ENCODE assay signal across 21 cellular contexts in genomic region chr14:94864421-94865195, GRCh38.
A peak's percentile ranks its signal among the peaks of the same experiment; 100 is the strongest.
DNase-seq lines count a peak whose midpoint lies in the region; ATAC-seq, FAIRE-seq and TF ChIP-seq lines count a peak whose summit lies in the region.
"Had no signal": no experiment of that assay in that cellular context is flagged by ENCODE, and none has a peak within 500 bp of the region (broad histone marks: within the 10 kb centered on the region; RNA-seq: fewer than 3 reads in every experiment).

No MANE protein-coding gene starts in this region.

- no peak overlapping the region for H2BK120ac ChIP-seq in mesendoderm (ENCODE audit: low read depth, low read length)

- H4K8ac ChIP-seq in mesendoderm (ENCODE audit: low read depth, low read length), result no peak overlapping the region

- no peak overlapping the region for H3K27ac ChIP-seq in A549
- no peak overlapping the region for H3K27ac ChIP-seq in coronary artery
- no peak overlapping the region for H3K27ac ChIP-seq in mesendoderm (ENCODE audit: low read depth, low read length)
- H3K27ac ChIP-seq: ascending aorta, esophagus muscularis mucosa, SK-N-MC, skin epidermis, vagina had no signal

- H3K4me3 Mint-ChIP-seq in Calu3 (ENCODE audit: low read depth, unreplicated experiment), result no peak overlapping the region
- H3K4me3 Mint-ChIP-seq: activated naive CD8-positive, alpha-beta T cell; CD4-positive, alpha-beta T cell; stimulated activated memory B cell treated with anti-CD40 and anti-IgM and Interleukin-4, amounts not matched to agents 10 μg/mL and 1 μg/mL and 100 μg/mL, for 72 hours had no signal

- DNase-seq in A549 (ENCODE audit: low read depth in 1 of 2, low spot score in 1 of 2), result no peak
- DNase-seq in Calu3, result peak; percentile 19
- DNase-seq in coronary artery (ENCODE audit: low spot score), result no peak
- peak; percentile 42 for DNase-seq in mesendoderm
- DNase-seq in middle frontal gyrus (ENCODE audit: extremely low spot score, low spot score), result no peak
- DNase-seq in NCI-H1930 (lab: John Stamatoyannopoulos, UW), result no peak
- DNase-seq: CD4-positive, alpha-beta T cell; DMS153; effector CD8-positive, alpha-beta T cell; midbrain; NCI-H2029; NCI-H446; T-helper 2 cell had no signal

- H3K4me1 Mint-ChIP-seq in Calu3 (ENCODE audit: low read depth, unreplicated experiment), result no peaks in the 10 kb centered on the region
- H3K4me1 Mint-ChIP-seq: stimulated activated memory B cell treated with anti-CD40 and anti-IgM and Interleukin-4, amounts not matched to agents 10 μg/mL and 1 μg/mL and 100 μg/mL, for 72 hours had no signal

- H3K9me3 Mint-ChIP-seq in Calu3 (ENCODE audit: low read depth, unreplicated experiment), result no peaks in the 10 kb centered on the region
- H3K9me3 Mint-ChIP-seq: CD4-positive, alpha-beta T cell; stimulated activated memory B cell treated with anti-CD40 and anti-IgM and Interleukin-4, amounts not matched to agents 10 μg/mL and 1 μg/mL and 100 μg/mL, for 72 hours had no signal

- H3K18ac ChIP-seq in mesendoderm (ENCODE audit: low read length), result no peak overlapping the region

- no TSS peak for BruUV-seq in Calu3 (replicated peaks; lab: Mats Ljungman, UMichigan)

- CTCF ChIA-PET in A549 (lab: Yijun Ruan, JAX), result no interaction called here
- CTCF ChIA-PET in Calu3 (lab: Charles Lee), result no interaction called here

- H3K4me3 ChIP-seq in A549 (no peak overlapping the region), coronary artery (peak overlapping the region; percentile 33), mesendoderm (ENCODE audit: low read length) (no peak overlapping the region)
- H3K4me3 ChIP-seq: ascending aorta, esophagus muscularis mucosa, SK-N-MC, skin epidermis, vagina had no signal

- ATAC-seq in A549 (peak; percentile 44 to 66; a peak in 3 of 6 replicates), GM19324 (IDR thresholded peaks at IDR 0.05; ENCODE audit: low FRiP score, unreplicated experiment) (no peak)
- ATAC-seq: stimulated activated memory B cell treated with anti-CD40 and anti-IgM and Interleukin-4, amounts not matched to agents 10 μg/mL and 1 μg/mL and 100 μg/mL, for 72 hours had no signal

- no peak overlapping the region for H3K27ac Mint-ChIP-seq in Calu3 (ENCODE audit: unreplicated experiment)
- H3K27ac Mint-ChIP-seq: activated naive CD8-positive, alpha-beta T cell; CD4-positive, alpha-beta T cell; stimulated activated memory B cell treated with anti-CD40 and anti-IgM and Interleukin-4, amounts not matched to agents 10 μg/mL and 1 μg/mL and 100 μg/mL, for 72 hours had no signal

- no peak for TF ChIP-seq RAD21 in A549 (conservative IDR thresholded peaks at IDR 0.05 in 1 of 2, IDR thresholded peaks at IDR 0.05 in 1 of 2)

- H3K79me1 ChIP-seq in mesendoderm (ENCODE audit: low read length), result no peaks in the 10 kb centered on the region

- no peak overlapping the region for H3K23ac ChIP-seq in mesendoderm (ENCODE audit: low read length)

- H3K27me3 Mint-ChIP-seq in Calu3 (ENCODE audit: unreplicated experiment), result peaks cover 64% of the 10 kb centered on the region

- H3K4ac ChIP-seq in mesendoderm (ENCODE audit: low read depth, low read length), result no peak overlapping the region

- TF ChIP-seq EP300 in A549 (IDR thresholded peaks at IDR 0.05), result no peak

- H3K79me2 ChIP-seq in mesendoderm (ENCODE audit: control insufficient read depth, insufficient read depth, low read length), result no peaks in the 10 kb centered on the region

- H3K4me1 ChIP-seq in A549, result no peaks in the 10 kb centered on the region
- H3K4me1 ChIP-seq in mesendoderm (ENCODE audit: control insufficient read depth, low read depth, low read length), result no peaks in the 10 kb centered on the region
- H3K4me1 ChIP-seq: ascending aorta had no signal

- H4K5ac ChIP-seq in mesendoderm (ENCODE audit: low read length), result no peak overlapping the region

- H2BK5ac ChIP-seq in mesendoderm (ENCODE audit: low read length), result no peak overlapping the region

- no peak overlapping the region for H3K9ac ChIP-seq in mesendoderm (ENCODE audit: low read length)

- H3K9me3 ChIP-seq in A549, result no peaks in the 10 kb centered on the region
- H3K9me3 ChIP-seq: ascending aorta, esophagus muscularis mucosa, vagina had no signal

- peaks cover 4% of the 10 kb centered on the region for H3K36me3 Mint-ChIP-seq in Calu3 (ENCODE audit: insufficient read depth, unreplicated experiment)
- H3K36me3 Mint-ChIP-seq: activated naive CD8-positive, alpha-beta T cell; stimulated activated memory B cell treated with anti-CD40 and anti-IgM and Interleukin-4, amounts not matched to agents 10 μg/mL and 1 μg/mL and 100 μg/mL, for 72 hours had no signal

- FAIRE-seq in A549 (lab: Jason Lieb, UNC), result no peak

- 68% methylated on average over 38 of the region's 44 CpGs for WGBS in A549 (ENCODE audit: missing lambda C conversion rate)
- no CpG with 5 or more reads among the region's 44 CpGs for WGBS in mesendoderm (ENCODE audit: extremely low coverage, insufficient coverage, low lambda C conversion rate)

- H2AK5ac ChIP-seq in mesendoderm (ENCODE audit: low read length), result no peak overlapping the region

- H3K27me3 ChIP-seq in mesendoderm (ENCODE audit: insufficient read depth, low read length, poor library complexity), result no peaks in the 10 kb centered on the region
- H3K27me3 ChIP-seq: ascending aorta, vagina had no signal

- H3K36me3 ChIP-seq in mesendoderm (ENCODE audit: control insufficient read depth, insufficient read depth, low read length), result no peaks in the 10 kb centered on the region
- H3K36me3 ChIP-seq: ascending aorta, esophagus muscularis mucosa, vagina had no signal

- TF ChIP-seq CTCF in A549 (IDR thresholded peaks at IDR 0.05) (no peak), Calu3 (IDR thresholded peaks at IDR 0.05; ENCODE audit: unreplicated experiment) (no peak), coronary artery (IDR thresholded peaks at IDR 0.05) (no peak)

- no peak overlapping the region for H3K56ac ChIP-seq in mesendoderm (ENCODE audit: low read length)

- intact Hi-C loops in Calu3 (cut with micrococcal nuclease; ENCODE audit: unreplicated experiment), result no loop called here

- TF ChIP-seq POLR2A in A549 (IDR thresholded peaks at IDR 0.05; ENCODE audit: low read length), result no peak

- H2BK15ac ChIP-seq in mesendoderm (replicated peaks; ENCODE audit: low read depth), result no peak overlapping the region

- POLR2A ChIA-PET in A549 (lab: Yijun Ruan, JAX), result no interaction called here

- H3K4me2 ChIP-seq in A549 (no peak overlapping the region), mesendoderm (ENCODE audit: low read length) (no peak overlapping the region)

TF ChIP-seq in A549, 52 proteins besides CTCF, POLR2A, EP300 and RAD21 (continues in another document):
- TF ChIP-seq PBX3 (IDR thresholded peaks at IDR 0.05), result no peak
- TF ChIP-seq NPAS2 (CRISPR knock-in tag; IDR thresholded peaks at IDR 0.05; ENCODE audit: borderline replicate concordance), result no peak
- TF ChIP-seq MAX (IDR thresholded peaks at IDR 0.05), result no peak
- TF ChIP-seq FOXS1 (CRISPR knock-in tag; IDR thresholded peaks at IDR 0.05), result no peak
- TF ChIP-seq NFE2L2 (conservative IDR thresholded peaks at IDR 0.05; ENCODE audit: low read length), result no peak
- TF ChIP-seq NR3C1 (IDR thresholded peaks at IDR 0.05), result no peak
- TF ChIP-seq RCOR1 (IDR thresholded peaks at IDR 0.05; ENCODE audit: low read depth, low read length), result no peak
- TF ChIP-seq JUN (IDR thresholded peaks at IDR 0.05), result no peak
- TF ChIP-seq, protein P1, sequence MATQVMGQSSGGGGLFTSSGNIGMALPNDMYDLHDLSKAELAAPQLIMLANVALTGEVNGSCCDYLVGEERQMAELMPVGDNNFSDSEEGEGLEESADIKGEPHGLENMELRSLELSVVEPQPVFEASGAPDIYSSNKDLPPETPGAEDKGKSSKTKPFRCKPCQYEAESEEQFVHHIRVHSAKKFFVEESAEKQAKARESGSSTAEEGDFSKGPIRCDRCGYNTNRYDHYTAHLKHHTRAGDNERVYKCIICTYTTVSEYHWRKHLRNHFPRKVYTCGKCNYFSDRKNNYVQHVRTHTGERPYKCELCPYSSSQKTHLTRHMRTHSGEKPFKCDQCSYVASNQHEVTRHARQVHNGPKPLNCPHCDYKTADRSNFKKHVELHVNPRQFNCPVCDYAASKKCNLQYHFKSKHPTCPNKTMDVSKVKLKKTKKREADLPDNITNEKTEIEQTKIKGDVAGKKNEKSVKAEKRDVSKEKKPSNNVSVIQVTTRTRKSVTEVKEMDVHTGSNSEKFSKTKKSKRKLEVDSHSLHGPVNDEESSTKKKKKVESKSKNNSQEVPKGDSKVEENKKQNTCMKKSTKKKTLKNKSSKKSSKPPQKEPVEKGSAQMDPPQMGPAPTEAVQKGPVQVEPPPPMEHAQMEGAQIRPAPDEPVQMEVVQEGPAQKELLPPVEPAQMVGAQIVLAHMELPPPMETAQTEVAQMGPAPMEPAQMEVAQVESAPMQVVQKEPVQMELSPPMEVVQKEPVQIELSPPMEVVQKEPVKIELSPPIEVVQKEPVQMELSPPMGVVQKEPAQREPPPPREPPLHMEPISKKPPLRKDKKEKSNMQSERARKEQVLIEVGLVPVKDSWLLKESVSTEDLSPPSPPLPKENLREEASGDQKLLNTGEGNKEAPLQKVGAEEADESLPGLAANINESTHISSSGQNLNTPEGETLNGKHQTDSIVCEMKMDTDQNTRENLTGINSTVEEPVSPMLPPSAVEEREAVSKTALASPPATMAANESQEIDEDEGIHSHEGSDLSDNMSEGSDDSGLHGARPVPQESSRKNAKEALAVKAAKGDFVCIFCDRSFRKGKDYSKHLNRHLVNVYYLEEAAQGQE (IDR thresholded peaks at IDR 0.05), result no peak
- no peak for TF ChIP-seq EHMT2 (IDR thresholded peaks at IDR 0.05; ENCODE audit: low read depth)
- no peak for TF ChIP-seq CHD2 (IDR thresholded peaks at IDR 0.05; ENCODE audit: low read length, partially characterized antibody)
- TF ChIP-seq CHD4 (IDR thresholded peaks at IDR 0.05; ENCODE audit: borderline replicate concordance), result no peak
- no peak for TF ChIP-seq BHLHE40 (IDR thresholded peaks at IDR 0.05; ENCODE audit: low read depth, low read length)
- TF ChIP-seq POLR2AphosphoS2 (conservative IDR thresholded peaks at IDR 0.05; ENCODE audit: low read length), result no peak
- TF ChIP-seq KDM5A (IDR thresholded peaks at IDR 0.05), result no peak

Comparison
In these comparisons a context has a peak if more than half of its experiments do, and no peak if none do; other contexts are left out.
1. DNase-seq: peak in Calu3 (single experiment) and mesendoderm (single experiment); none in A549 (0 of 2), coronary artery (single experiment), middle frontal gyrus (single experiment) and NCI-H1930 (0 of 2).